Comparison of ENCODE assay signal across 1 cellular context in genomic region chr16:89003831-89004208, GRCh38.
TF ChIP-seq lines count a peak whose summit lies in the region.

No MANE protein-coding gene starts in this region.

TF ChIP-seq in K562, 482 proteins besides CTCF, POLR2A, EP300 and RAD21 (continued from another document and continues in another):
- TF ChIP-seq PATZ1 (CRISPR knock-in tag; IDR thresholded peaks at IDR 0.05; ENCODE audit: borderline replicate concordance) (no peak), ZFP36 (IDR thresholded peaks at IDR 0.05; ENCODE audit: low read depth, low read length, partially characterized antibody) (no peak), TCF3 (CRISPR knock-in tag; IDR thresholded peaks at IDR 0.05) (no peak), NFIX (CRISPR knock-in tag; IDR thresholded peaks at IDR 0.05; ENCODE audit: low read depth) (no peak), NONO (IDR thresholded peaks at IDR 0.05; ENCODE audit: low read depth in 2 of 2, low read length in 1 of 2) (no peak), CSDE1 (IDR thresholded peaks at IDR 0.05) (no peak), ARHGAP35 (IDR thresholded peaks at IDR 0.05; ENCODE audit: partially characterized antibody) (peak; percentile 13), SRSF1 (IDR thresholded peaks at IDR 0.05; ENCODE audit: low read depth, low read length) (no peak), OTX1 (CRISPR knock-in tag; IDR thresholded peaks at IDR 0.05) (no peak), TBP (optimal IDR thresholded peaks at IDR 0.05; ENCODE audit: low read depth, low read length) (no peak), NFXL1 (CRISPR knock-in tag; IDR thresholded peaks at IDR 0.05) (no peak), ZNF395 (CRISPR knock-in tag; IDR thresholded peaks at IDR 0.05) (no peak), MEIS2 (IDR thresholded peaks at IDR 0.05; ENCODE audit: partially characterized antibody) (no peak), RBBP5 (IDR thresholded peaks at IDR 0.05; ENCODE audit: borderline replicate concordance, insufficient read depth, low read length, poor library complexity, severe bottlenecking) (peak; percentile 90), NFIC (IDR thresholded peaks at IDR 0.05) (no peak), ZNF75A (CRISPR knock-in tag; IDR thresholded peaks at IDR 0.05) (no peak), ZNF830 (CRISPR knock-in tag; IDR thresholded peaks at IDR 0.05) (no peak; the same call in 1 of the 2 replicates), MLLT1 (IDR thresholded peaks at IDR 0.05) (peak; percentile 20 to 80; a peak in 1 of 4 replicates), STAT5A (IDR thresholded peaks at IDR 0.05; ENCODE audit: borderline replicate concordance, low read length) (no peak), MTF1 (CRISPR knock-in tag; IDR thresholded peaks at IDR 0.05; ENCODE audit: borderline replicate concordance) (no peak), PTTG1 (tag; IDR thresholded peaks at IDR 0.05; ENCODE audit: low read depth) (no peak), GABPB1 (CRISPR knock-in tag; IDR thresholded peaks at IDR 0.05) (no peak), RCOR1 (IDR thresholded peaks at IDR 0.05; ENCODE audit: borderline replicate concordance in 1 of 2, low read depth in 2 of 2, low read length in 2 of 2) (no peak), LARP7 (IDR thresholded peaks at IDR 0.05) (no peak), MXI1 (IDR thresholded peaks at IDR 0.05; ENCODE audit: low read depth, low read length) (no peak), ESRRA (IDR thresholded peaks at IDR 0.05; ENCODE audit: borderline replicate concordance, low read depth) (no peak; the same call in 1 of the 2 replicates), ZNF644 (tag; IDR thresholded peaks at IDR 0.05; ENCODE audit: low read depth) (no peak), MBD2 (IDR thresholded peaks at IDR 0.05; ENCODE audit: borderline replicate concordance, low read depth) (no peak), NFE2 (IDR thresholded peaks at IDR 0.05; ENCODE audit: low read depth) (no peak), PHF8 (IDR thresholded peaks at IDR 0.05; ENCODE audit: borderline replicate concordance, low read length) (peak; percentile 18; the same call in 1 of the 2 replicates), YY1 (IDR thresholded peaks at IDR 0.05; ENCODE audit: borderline replicate concordance in 1 of 3, control insufficient read depth in 1 of 3, extremely low read depth in 1 of 3, insufficient read depth in 3 of 3, insufficient read length in 1 of 3, insufficient replicate concordance in 2 of 3, low read depth in 1 of 3, low read length in 2 of 3) (no peak), ZNF668 (CRISPR knock-in tag; IDR thresholded peaks at IDR 0.05) (no peak), RNF219 (CRISPR knock-in tag; IDR thresholded peaks at IDR 0.05) (no peak)
- TF ChIP-seq, protein P1, sequence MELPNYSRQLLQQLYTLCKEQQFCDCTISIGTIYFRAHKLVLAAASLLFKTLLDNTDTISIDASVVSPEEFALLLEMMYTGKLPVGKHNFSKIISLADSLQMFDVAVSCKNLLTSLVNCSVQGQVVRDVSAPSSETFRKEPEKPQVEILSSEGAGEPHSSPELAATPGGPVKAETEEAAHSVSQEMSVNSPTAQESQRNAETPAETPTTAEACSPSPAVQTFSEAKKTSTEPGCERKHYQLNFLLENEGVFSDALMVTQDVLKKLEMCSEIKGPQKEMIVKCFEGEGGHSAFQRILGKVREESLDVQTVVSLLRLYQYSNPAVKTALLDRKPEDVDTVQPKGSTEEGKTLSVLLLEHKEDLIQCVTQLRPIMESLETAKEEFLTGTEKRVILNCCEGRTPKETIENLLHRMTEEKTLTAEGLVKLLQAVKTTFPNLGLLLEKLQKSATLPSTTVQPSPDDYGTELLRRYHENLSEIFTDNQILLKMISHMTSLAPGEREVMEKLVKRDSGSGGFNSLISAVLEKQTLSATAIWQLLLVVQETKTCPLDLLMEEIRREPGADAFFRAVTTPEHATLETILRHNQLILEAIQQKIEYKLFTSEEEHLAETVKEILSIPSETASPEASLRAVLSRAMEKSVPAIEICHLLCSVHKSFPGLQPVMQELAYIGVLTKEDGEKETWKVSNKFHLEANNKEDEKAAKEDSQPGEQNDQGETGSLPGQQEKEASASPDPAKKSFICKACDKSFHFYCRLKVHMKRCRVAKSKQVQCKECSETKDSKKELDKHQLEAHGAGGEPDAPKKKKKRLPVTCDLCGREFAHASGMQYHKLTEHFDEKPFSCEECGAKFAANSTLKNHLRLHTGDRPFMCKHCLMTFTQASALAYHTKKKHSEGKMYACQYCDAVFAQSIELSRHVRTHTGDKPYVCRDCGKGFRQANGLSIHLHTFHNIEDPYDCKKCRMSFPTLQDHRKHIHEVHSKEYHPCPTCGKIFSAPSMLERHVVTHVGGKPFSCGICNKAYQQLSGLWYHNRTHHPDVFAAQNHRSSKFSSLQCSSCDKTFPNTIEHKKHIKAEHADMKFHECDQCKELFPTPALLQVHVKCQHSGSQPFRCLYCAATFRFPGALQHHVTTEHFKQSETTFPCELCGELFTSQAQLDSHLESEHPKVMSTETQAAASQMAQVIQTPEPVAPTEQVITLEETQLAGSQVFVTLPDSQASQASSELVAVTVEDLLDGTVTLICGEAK (IDR thresholded peaks at IDR 0.05), result peak; percentile 36; the same call in 1 of the 2 replicates
- TF ChIP-seq, protein P1 (CRISPR knock-in tag; IDR thresholded peaks at IDR 0.05), result no peak
- TF ChIP-seq, protein P2, sequence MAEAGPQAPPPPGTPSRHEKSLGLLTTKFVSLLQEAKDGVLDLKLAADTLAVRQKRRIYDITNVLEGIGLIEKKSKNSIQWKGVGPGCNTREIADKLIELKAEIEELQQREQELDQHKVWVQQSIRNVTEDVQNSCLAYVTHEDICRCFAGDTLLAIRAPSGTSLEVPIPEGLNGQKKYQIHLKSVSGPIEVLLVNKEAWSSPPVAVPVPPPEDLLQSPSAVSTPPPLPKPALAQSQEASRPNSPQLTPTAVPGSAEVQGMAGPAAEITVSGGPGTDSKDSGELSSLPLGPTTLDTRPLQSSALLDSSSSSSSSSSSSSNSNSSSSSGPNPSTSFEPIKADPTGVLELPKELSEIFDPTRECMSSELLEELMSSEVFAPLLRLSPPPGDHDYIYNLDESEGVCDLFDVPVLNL (CRISPR knock-in tag; IDR thresholded peaks at IDR 0.05; ENCODE audit: low read depth), result no peak; the same call in 1 of the 2 replicates
- TF ChIP-seq, protein P3, sequence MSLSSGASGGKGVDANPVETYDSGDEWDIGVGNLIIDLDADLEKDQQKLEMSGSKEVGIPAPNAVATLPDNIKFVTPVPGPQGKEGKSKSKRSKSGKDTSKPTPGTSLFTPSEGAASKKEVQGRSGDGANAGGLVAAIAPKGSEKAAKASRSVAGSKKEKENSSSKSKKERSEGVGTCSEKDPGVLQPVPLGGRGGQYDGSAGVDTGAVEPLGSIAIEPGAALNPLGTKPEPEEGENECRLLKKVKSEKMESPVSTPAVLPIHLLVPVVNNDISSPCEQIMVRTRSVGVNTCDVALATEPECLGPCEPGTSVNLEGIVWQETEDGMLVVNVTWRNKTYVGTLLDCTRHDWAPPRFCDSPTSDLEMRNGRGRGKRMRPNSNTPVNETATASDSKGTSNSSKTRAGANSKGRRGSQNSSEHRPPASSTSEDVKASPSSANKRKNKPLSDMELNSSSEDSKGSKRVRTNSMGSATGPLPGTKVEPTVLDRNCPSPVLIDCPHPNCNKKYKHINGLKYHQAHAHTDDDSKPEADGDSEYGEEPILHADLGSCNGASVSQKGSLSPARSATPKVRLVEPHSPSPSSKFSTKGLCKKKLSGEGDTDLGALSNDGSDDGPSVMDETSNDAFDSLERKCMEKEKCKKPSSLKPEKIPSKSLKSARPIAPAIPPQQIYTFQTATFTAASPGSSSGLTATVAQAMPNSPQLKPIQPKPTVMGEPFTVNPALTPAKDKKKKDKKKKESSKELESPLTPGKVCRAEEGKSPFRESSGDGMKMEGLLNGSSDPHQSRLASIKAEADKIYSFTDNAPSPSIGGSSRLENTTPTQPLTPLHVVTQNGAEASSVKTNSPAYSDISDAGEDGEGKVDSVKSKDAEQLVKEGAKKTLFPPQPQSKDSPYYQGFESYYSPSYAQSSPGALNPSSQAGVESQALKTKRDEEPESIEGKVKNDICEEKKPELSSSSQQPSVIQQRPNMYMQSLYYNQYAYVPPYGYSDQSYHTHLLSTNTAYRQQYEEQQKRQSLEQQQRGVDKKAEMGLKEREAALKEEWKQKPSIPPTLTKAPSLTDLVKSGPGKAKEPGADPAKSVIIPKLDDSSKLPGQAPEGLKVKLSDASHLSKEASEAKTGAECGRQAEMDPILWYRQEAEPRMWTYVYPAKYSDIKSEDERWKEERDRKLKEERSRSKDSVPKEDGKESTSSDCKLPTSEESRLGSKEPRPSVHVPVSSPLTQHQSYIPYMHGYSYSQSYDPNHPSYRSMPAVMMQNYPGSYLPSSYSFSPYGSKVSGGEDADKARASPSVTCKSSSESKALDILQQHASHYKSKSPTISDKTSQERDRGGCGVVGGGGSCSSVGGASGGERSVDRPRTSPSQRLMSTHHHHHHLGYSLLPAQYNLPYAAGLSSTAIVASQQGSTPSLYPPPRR (CRISPR knock-in tag; IDR thresholded peaks at IDR 0.05; ENCODE audit: borderline replicate concordance), result no peak
